ENCODE assay signal across 7 cellular contexts in genomic region chr1:41109316-41110263, GRCh38.
A peak's percentile ranks its signal among the peaks of the same experiment; 100 is the strongest.
DNase-seq lines count a peak whose midpoint lies in the region; ATAC-seq and TF ChIP-seq lines count a peak whose summit lies in the region.

No MANE protein-coding gene starts in this region.

- H3K27ac ChIP-seq in ascending aorta: peak overlapping the region; percentile 98 to 99

- intact Hi-C loops in ascending aorta (cut with DNase I): loop anchor here (2.0 to 10.0 kb wide), 3 partner anchors 43 to 255 kb away; partner anchors contain the start of gene SCMH1

- H3K9me3 ChIP-seq in ascending aorta: no peaks in the 10 kb centered on the region

- peaks cover 8 to 25% of the 10 kb centered on the region in 2 donors for H3K4me1 ChIP-seq in ascending aorta

- peaks cover 12 to 14% of the 10 kb centered on the region in 2 donors for H3K36me3 ChIP-seq in ascending aorta

- TF ChIP-seq CTCF in ascending aorta (IDR thresholded peaks at IDR 0.05): no peak

- H3K27me3 ChIP-seq in ascending aorta: no peaks in the 10 kb centered on the region

- no peak for ATAC-seq in GM19467 (IDR thresholded peaks at IDR 0.05; ENCODE audit: unreplicated experiment)
- ATAC-seq in HG02938 (IDR thresholded peaks at IDR 0.05; ENCODE audit: unreplicated experiment): no peak

- DNase-seq in HuH-7.5 (ENCODE audit: low spot score): peak; percentile 26
- peak in 1 of 2 donors; percentile 76 for DNase-seq in ascending aorta (ENCODE audit: low spot score in 2 of 2)
- DNase-seq in inferior parietal cortex (ENCODE audit: extremely low spot score): peak; percentile 64
- peak; percentile 39 for DNase-seq in smooth muscle cell of the brain vasculature (ENCODE audit: low read depth, low spot score)
- DNase-seq in NK-92 (lab: John Stamatoyannopoulos, UW; ENCODE audit: unreplicated experiment): no peak

- H3K4me3 ChIP-seq in ascending aorta: peak overlapping the region in 1 of 2 donors; percentile 42
